8 cellular contexts compared by ENCODE assay signal in the genomic region with DNA sequence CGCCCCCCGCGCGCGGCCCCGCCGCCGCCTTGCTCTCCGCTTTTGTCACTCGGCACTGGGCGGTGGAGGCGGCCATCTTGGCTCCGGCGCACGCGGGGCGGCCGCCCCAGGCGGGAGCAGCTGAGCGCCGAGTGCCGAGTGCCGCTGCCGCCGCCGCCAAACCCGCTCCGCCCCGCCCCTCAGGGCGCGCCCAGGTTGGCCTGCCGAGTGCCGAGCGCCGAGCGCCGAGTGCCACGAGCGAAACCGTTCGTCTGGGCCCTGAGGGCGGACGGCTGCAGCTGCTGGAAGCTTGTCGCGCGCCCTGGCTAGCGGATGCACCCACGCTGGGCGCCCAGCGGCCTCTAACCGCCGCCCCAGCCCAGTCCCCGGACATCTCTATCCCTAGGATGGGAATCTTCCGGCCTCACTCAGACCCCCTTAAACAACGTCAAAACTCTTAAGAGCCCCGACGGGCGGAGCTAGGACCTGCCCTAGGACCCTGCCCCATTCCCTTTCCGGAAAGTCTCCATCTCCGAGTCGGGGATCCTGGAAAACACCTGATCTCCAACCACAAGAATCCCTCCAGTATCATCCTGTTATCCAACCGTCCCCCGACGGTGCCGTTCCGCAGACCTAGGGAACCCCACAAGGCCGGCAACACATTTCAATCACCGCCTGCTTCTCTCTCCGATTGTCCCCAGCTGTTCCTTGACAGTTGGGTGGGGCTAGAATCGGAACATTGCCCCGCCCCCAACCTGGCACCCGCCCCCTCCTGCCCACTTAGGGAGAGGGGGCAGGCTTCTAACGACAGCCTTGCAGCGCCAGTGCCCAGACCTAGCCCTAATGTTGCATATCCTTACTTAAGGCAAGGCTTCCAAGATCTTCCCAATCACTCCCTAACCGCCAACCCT. TPM values are rescaled to one million over a fixed set of nuclear protein-coding genes. Genes with fewer than 3 reads are reported as not detected.
DNase-seq lines count a peak whose midpoint lies in the region; ATAC-seq and TF ChIP-seq lines count a peak whose summit lies in the region.

No MANE protein-coding gene starts in this region.

- peak; percentile 81 for ATAC-seq in GM23338

- DNase-seq in DMS79 treated with DMSO at 0.1 percent for 48 hours (lab: John Stamatoyannopoulos, UW) (peak; percentile 81), GM23338 (ENCODE audit: low spot score) (peak; percentile 92), MV-4-11 (lab: John Stamatoyannopoulos, UW) (peak; percentile 88), SKM-1 (lab: John Stamatoyannopoulos, UW; ENCODE audit: unreplicated experiment) (peak; percentile 64), head of caudate nucleus (peak; percentile 77 to 98 (median 95)), osteocyte (ENCODE audit: extremely low spot score, unreplicated experiment) (peak; percentile 98), testis (peak; percentile 95)

- 0 to 2% methylated on average over 31 to 42 of the region's 75 CpGs for WGBS in testis, 2 donors

- intact Hi-C loops in head of caudate nucleus (cut with DNase I) (no loop called here), testis (cut with DNase I; ENCODE audit: low total_unique reads) (loop anchor here (10.0 kb wide), 1 partner anchor 168 kb away; no protein-coding TSS in a partner anchor)

- no peaks in the 10 kb centered on the region for H3K36me3 ChIP-seq in GM23338 (ENCODE audit: insufficient read depth)
- no peaks in the 10 kb centered on the region for H3K36me3 ChIP-seq in testis (ENCODE audit: low read depth, missing control alignments)

- H3K27me3 ChIP-seq in GM23338 (ENCODE audit: insufficient read depth) (no peaks in the 10 kb centered on the region), testis (no peaks in the 10 kb centered on the region)

- H3K4me1 Mint-ChIP-seq in GM23338: peaks cover 21% of the 10 kb centered on the region
- H3K4me1 Mint-ChIP-seq in activated naive CD8-positive, alpha-beta T cell (ENCODE audit: low read depth): peaks cover 26% of the 10 kb centered on the region
- H3K4me1 Mint-ChIP-seq in osteocyte (ENCODE audit: unreplicated experiment): peaks cover 26% of the 10 kb centered on the region

- H4K20me1 ChIP-seq in GM23338 (replicated peaks; ENCODE audit: insufficient read depth): peaks cover 16% of the 10 kb centered on the region

- peaks cover 4% of the 10 kb centered on the region; the same call in 1 of the 2 replicates for H3F3A ChIP-seq in GM23338 (replicated peaks; ENCODE audit: low read depth)

- H3K4me1 ChIP-seq in GM23338 (ENCODE audit: insufficient read depth) (0 out of 2 replicates have a peak, but pooled peaks cover 6% of the 10 kb centered on the region), testis (peaks cover 18% of the 10 kb centered on the region)

- H3K9me3 Mint-ChIP-seq in GM23338: no peaks in the 10 kb centered on the region; the same call in 2 of the 3 replicates
- no peaks in the 10 kb centered on the region for H3K9me3 Mint-ChIP-seq in activated naive CD8-positive, alpha-beta T cell (ENCODE audit: low read depth)
- H3K9me3 Mint-ChIP-seq in osteocyte (ENCODE audit: unreplicated experiment): no peaks in the 10 kb centered on the region

- peaks cover 12% of the 10 kb centered on the region for H3K27me3 Mint-ChIP-seq in GM23338 (ENCODE audit: insufficient read depth, low read depth, poor library complexity)
- H3K27me3 Mint-ChIP-seq in activated naive CD8-positive, alpha-beta T cell: no peaks in the 10 kb centered on the region
- no peaks in the 10 kb centered on the region for H3K27me3 Mint-ChIP-seq in osteocyte (ENCODE audit: unreplicated experiment)

- H3K9me3 ChIP-seq in testis: no peaks in the 10 kb centered on the region

- H3K4me3 ChIP-seq in GM23338 (peak overlapping the region; percentile 92), testis (peak overlapping the region; percentile 68 to 77)

- H3K27ac ChIP-seq in GM23338 (ENCODE audit: low read depth) (no peak overlapping the region), testis (peak overlapping the region; percentile 71 to 82)

- peak overlapping the region; percentile 94 for H3K4me2 ChIP-seq in GM23338

- H3K36me3 Mint-ChIP-seq in GM23338 (ENCODE audit: low read depth): no peaks in the 10 kb centered on the region; the same call in 2 of the 3 replicates
- no peaks in the 10 kb centered on the region for H3K36me3 Mint-ChIP-seq in activated naive CD8-positive, alpha-beta T cell
- peaks cover 2% of the 10 kb centered on the region for H3K36me3 Mint-ChIP-seq in osteocyte (ENCODE audit: unreplicated experiment)

- peak overlapping the region; percentile 80 for H3K27ac Mint-ChIP-seq in GM23338
- H3K27ac Mint-ChIP-seq in activated naive CD8-positive, alpha-beta T cell: peak overlapping the region; percentile 97
- peak overlapping the region; percentile 95 for H3K27ac Mint-ChIP-seq in osteocyte (ENCODE audit: unreplicated experiment)

- peak overlapping the region; percentile 99 for H2AFZ ChIP-seq in GM23338

- H3K79me2 ChIP-seq in GM23338 (replicated peaks; ENCODE audit: insufficient read depth): peaks cover 18% of the 10 kb centered on the region

- no peaks in the 10 kb centered on the region for H3K9me2 ChIP-seq in GM23338 (ENCODE audit: insufficient read depth)

- H3K4me3 Mint-ChIP-seq in GM23338: peak overlapping the region; percentile 94
- H3K4me3 Mint-ChIP-seq in activated naive CD8-positive, alpha-beta T cell: peak overlapping the region; percentile 99
- H3K4me3 Mint-ChIP-seq in osteocyte (ENCODE audit: unreplicated experiment): peak overlapping the region; percentile 97

- no peak for TF ChIP-seq POLR2A in testis (IDR thresholded peaks at IDR 0.05)

- TF ChIP-seq CTCF in GM23338 (conservative IDR thresholded peaks at IDR 0.05; ENCODE audit: low read depth in 2 of 2): no peak
- no peak for TF ChIP-seq CTCF in osteocyte (IDR thresholded peaks at IDR 0.05)
- peak in 1 of 3 experiments; percentile 20 for TF ChIP-seq CTCF in testis (IDR thresholded peaks at IDR 0.05)

TF ChIP-seq in GM23338, 12 proteins besides CTCF, POLR2A, EP300 and RAD21 (continues in another document):
- TF ChIP-seq POLR2AphosphoS5 (IDR thresholded peaks at IDR 0.05; ENCODE audit: low read depth) (peak; percentile 42; the same call in 1 of the 2 replicates), STAT1 (IDR thresholded peaks at IDR 0.05; ENCODE audit: unreplicated experiment) (no peak), ZNF114 (CRISPR knock-in tag; IDR thresholded peaks at IDR 0.05) (no peak), JUNB (IDR thresholded peaks at IDR 0.05; ENCODE audit: unreplicated experiment) (no peak)
- TF ChIP-seq, protein P1, sequence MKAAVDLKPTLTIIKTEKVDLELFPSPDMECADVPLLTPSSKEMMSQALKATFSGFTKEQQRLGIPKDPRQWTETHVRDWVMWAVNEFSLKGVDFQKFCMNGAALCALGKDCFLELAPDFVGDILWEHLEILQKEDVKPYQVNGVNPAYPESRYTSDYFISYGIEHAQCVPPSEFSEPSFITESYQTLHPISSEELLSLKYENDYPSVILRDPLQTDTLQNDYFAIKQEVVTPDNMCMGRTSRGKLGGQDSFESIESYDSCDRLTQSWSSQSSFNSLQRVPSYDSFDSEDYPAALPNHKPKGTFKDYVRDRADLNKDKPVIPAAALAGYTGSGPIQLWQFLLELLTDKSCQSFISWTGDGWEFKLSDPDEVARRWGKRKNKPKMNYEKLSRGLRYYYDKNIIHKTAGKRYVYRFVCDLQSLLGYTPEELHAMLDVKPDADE (IDR thresholded peaks at IDR 0.05): 0 out of 2 replicates have a peak, but pooled peaks have one; percentile 30

RNA-seq across cellular contexts. Expression of gene AKAP8L, which starts 14.1 kb away (rescaled TPM):
- total RNA-seq in GM23338 (2014; rRNA removed; shearing (Covaris generic)): 143 and 165 TPM in 2 replicates
- polyA plus RNA-seq in GM23338 (2016; fragmentation: Nextera tagmentation; extraction: Ambion mirVana) (72.2 and 78.8 TPM in 2 replicates), testis (ENCODE audit: insufficient read depth, low read depth, low replicate concordance) (131 TPM)
- total RNA-seq in osteocyte (96.2 and 104 TPM in 2 replicates), testis (100 to 1,000 TPM; 334 to 399 TPM)

RNA-seq across cellular contexts. Expression of gene WIZ, which starts 16.9 kb away (rescaled TPM):
- 29.0 and 39.5 TPM in 2 replicates for total RNA-seq in GM23338 (2014; rRNA removed; shearing (Covaris generic))
- polyA plus RNA-seq in GM23338 (2016; fragmentation: Nextera tagmentation; extraction: Ambion mirVana) (8.9 and 10.3 TPM in 2 replicates), testis (ENCODE audit: insufficient read depth, low read depth, low replicate concordance) (66.2 TPM)
- total RNA-seq in osteocyte (52.4 and 55.0 TPM in 2 replicates), testis (100 to 1,000 TPM; 109 to 118 TPM)

RNA-seq across cellular contexts. Expression of gene RASAL3, which starts 31.5 kb away (rescaled TPM):
- total RNA-seq in GM23338 (2014; rRNA removed; shearing (Covaris generic)): 1.3 and 1.9 TPM in 2 replicates
- polyA plus RNA-seq in GM23338 (2016; fragmentation: Nextera tagmentation; extraction: Ambion mirVana): 1.6 and 1.8 TPM in 2 replicates
- not detected in 2 replicates for total RNA-seq in osteocyte
- total RNA-seq in testis: 1 to 10 TPM; 1.4 to 2.7 TPM
- polyA plus RNA-seq in testis (ENCODE audit: insufficient read depth, low read depth, low replicate concordance): 2.0 TPM

RNA-seq across cellular contexts. Expression of gene PGLYRP2, which starts 46.4 kb away (rescaled TPM):
- not detected in 2 replicates for total RNA-seq in GM23338 (2014; rRNA removed; shearing (Covaris generic))
- polyA plus RNA-seq in GM23338 (2016; fragmentation: Nextera tagmentation; extraction: Ambion mirVana) (not detected in 2 replicates), testis (ENCODE audit: insufficient read depth, low read depth, low replicate concordance) (27.8 TPM)
- total RNA-seq in osteocyte (not detected in 2 replicates), testis (10 to 100 TPM; 43.7 to 44.4 TPM)

RNA-seq across cellular contexts. Expression of gene AKAP8, which starts 53.3 kb away (rescaled TPM):
- total RNA-seq in GM23338 (2014; rRNA removed; shearing (Covaris generic)): 26.4 and 36.5 TPM in 2 replicates
- 22.4 and 25.2 TPM in 2 replicates for polyA plus RNA-seq in GM23338 (2016; fragmentation: Nextera tagmentation; extraction: Ambion mirVana)
- total RNA-seq in osteocyte: 34.2 and 36.9 TPM in 2 replicates
- 10 to 100 TPM; 44.0 to 46.3 TPM for total RNA-seq in testis
- 20.1 TPM for polyA plus RNA-seq in testis (ENCODE audit: insufficient read depth, low read depth, low replicate concordance)
